In the genomic region with DNA sequence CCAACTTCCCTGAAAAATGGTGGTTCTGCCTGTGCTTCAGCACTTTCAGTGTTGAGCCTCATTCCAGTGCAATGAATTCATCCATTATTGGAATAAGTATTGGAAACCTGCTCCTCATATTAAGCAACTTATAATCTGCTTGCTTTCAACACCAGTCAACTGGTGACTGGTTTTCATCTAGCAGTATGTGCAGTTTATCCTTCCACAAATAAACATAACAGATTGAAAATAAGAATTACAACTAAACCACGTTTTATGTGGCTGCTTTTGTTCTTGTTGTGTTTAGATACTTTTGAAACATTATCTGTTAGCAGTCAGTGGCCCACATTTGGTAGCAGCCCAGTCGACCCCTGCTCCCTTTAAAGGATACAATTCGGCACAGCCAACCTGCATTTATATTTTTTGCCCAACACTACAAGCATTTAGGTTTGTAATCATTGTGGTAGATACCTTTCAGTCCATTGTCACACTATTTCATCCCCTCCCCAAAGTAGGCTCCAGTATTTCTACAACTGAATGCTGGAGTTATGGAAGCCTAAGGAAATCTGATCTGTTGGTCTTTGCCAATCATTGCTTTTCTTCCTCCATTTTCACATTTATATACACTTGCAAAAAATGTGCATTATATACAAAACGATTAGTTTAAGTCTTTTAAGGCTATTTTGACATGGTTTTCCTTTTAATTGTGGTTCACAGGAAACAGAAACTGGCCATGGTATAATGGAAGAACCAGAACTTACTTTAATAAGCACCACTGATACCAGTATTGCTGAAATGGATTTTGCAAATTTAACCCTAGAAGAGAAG, we compare ENCODE assay signal across 2 cellular contexts.
TF ChIP-seq lines count a peak whose summit lies in the region.

No MANE protein-coding gene starts in this region.

TF ChIP-seq in PFSK-1, 5 proteins besides CTCF, POLR2A, EP300 and RAD21:
- TF ChIP-seq, protein P1, sequence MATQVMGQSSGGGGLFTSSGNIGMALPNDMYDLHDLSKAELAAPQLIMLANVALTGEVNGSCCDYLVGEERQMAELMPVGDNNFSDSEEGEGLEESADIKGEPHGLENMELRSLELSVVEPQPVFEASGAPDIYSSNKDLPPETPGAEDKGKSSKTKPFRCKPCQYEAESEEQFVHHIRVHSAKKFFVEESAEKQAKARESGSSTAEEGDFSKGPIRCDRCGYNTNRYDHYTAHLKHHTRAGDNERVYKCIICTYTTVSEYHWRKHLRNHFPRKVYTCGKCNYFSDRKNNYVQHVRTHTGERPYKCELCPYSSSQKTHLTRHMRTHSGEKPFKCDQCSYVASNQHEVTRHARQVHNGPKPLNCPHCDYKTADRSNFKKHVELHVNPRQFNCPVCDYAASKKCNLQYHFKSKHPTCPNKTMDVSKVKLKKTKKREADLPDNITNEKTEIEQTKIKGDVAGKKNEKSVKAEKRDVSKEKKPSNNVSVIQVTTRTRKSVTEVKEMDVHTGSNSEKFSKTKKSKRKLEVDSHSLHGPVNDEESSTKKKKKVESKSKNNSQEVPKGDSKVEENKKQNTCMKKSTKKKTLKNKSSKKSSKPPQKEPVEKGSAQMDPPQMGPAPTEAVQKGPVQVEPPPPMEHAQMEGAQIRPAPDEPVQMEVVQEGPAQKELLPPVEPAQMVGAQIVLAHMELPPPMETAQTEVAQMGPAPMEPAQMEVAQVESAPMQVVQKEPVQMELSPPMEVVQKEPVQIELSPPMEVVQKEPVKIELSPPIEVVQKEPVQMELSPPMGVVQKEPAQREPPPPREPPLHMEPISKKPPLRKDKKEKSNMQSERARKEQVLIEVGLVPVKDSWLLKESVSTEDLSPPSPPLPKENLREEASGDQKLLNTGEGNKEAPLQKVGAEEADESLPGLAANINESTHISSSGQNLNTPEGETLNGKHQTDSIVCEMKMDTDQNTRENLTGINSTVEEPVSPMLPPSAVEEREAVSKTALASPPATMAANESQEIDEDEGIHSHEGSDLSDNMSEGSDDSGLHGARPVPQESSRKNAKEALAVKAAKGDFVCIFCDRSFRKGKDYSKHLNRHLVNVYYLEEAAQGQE (IDR thresholded peaks at IDR 0.05; ENCODE audit: insufficient read depth in 1 of 2, low read depth in 2 of 2, low read length in 2 of 2) = no peak
- no peak; the same call in 1 of the 2 replicates for TF ChIP-seq SIN3A (IDR thresholded peaks at IDR 0.05; ENCODE audit: borderline replicate concordance, insufficient read depth, low read length)
- peak; percentile 11 for TF ChIP-seq POLR2AphosphoS5 (IDR thresholded peaks at IDR 0.05; ENCODE audit: low read depth, low read length)
- TF ChIP-seq FOXP2 (optimal IDR thresholded peaks at IDR 0.05; ENCODE audit: borderline replicate concordance, extremely low read depth, extremely low read length, insufficient read depth) = no peak
- TF ChIP-seq TAF1 (IDR thresholded peaks at IDR 0.05; ENCODE audit: borderline replicate concordance, insufficient read depth, low read length) = peak; percentile 40; the same call in 1 of the 2 replicates

TF ChIP-seq in H1, 55 proteins besides CTCF, POLR2A, EP300 and RAD21:
- TF ChIP-seq, protein P2, sequence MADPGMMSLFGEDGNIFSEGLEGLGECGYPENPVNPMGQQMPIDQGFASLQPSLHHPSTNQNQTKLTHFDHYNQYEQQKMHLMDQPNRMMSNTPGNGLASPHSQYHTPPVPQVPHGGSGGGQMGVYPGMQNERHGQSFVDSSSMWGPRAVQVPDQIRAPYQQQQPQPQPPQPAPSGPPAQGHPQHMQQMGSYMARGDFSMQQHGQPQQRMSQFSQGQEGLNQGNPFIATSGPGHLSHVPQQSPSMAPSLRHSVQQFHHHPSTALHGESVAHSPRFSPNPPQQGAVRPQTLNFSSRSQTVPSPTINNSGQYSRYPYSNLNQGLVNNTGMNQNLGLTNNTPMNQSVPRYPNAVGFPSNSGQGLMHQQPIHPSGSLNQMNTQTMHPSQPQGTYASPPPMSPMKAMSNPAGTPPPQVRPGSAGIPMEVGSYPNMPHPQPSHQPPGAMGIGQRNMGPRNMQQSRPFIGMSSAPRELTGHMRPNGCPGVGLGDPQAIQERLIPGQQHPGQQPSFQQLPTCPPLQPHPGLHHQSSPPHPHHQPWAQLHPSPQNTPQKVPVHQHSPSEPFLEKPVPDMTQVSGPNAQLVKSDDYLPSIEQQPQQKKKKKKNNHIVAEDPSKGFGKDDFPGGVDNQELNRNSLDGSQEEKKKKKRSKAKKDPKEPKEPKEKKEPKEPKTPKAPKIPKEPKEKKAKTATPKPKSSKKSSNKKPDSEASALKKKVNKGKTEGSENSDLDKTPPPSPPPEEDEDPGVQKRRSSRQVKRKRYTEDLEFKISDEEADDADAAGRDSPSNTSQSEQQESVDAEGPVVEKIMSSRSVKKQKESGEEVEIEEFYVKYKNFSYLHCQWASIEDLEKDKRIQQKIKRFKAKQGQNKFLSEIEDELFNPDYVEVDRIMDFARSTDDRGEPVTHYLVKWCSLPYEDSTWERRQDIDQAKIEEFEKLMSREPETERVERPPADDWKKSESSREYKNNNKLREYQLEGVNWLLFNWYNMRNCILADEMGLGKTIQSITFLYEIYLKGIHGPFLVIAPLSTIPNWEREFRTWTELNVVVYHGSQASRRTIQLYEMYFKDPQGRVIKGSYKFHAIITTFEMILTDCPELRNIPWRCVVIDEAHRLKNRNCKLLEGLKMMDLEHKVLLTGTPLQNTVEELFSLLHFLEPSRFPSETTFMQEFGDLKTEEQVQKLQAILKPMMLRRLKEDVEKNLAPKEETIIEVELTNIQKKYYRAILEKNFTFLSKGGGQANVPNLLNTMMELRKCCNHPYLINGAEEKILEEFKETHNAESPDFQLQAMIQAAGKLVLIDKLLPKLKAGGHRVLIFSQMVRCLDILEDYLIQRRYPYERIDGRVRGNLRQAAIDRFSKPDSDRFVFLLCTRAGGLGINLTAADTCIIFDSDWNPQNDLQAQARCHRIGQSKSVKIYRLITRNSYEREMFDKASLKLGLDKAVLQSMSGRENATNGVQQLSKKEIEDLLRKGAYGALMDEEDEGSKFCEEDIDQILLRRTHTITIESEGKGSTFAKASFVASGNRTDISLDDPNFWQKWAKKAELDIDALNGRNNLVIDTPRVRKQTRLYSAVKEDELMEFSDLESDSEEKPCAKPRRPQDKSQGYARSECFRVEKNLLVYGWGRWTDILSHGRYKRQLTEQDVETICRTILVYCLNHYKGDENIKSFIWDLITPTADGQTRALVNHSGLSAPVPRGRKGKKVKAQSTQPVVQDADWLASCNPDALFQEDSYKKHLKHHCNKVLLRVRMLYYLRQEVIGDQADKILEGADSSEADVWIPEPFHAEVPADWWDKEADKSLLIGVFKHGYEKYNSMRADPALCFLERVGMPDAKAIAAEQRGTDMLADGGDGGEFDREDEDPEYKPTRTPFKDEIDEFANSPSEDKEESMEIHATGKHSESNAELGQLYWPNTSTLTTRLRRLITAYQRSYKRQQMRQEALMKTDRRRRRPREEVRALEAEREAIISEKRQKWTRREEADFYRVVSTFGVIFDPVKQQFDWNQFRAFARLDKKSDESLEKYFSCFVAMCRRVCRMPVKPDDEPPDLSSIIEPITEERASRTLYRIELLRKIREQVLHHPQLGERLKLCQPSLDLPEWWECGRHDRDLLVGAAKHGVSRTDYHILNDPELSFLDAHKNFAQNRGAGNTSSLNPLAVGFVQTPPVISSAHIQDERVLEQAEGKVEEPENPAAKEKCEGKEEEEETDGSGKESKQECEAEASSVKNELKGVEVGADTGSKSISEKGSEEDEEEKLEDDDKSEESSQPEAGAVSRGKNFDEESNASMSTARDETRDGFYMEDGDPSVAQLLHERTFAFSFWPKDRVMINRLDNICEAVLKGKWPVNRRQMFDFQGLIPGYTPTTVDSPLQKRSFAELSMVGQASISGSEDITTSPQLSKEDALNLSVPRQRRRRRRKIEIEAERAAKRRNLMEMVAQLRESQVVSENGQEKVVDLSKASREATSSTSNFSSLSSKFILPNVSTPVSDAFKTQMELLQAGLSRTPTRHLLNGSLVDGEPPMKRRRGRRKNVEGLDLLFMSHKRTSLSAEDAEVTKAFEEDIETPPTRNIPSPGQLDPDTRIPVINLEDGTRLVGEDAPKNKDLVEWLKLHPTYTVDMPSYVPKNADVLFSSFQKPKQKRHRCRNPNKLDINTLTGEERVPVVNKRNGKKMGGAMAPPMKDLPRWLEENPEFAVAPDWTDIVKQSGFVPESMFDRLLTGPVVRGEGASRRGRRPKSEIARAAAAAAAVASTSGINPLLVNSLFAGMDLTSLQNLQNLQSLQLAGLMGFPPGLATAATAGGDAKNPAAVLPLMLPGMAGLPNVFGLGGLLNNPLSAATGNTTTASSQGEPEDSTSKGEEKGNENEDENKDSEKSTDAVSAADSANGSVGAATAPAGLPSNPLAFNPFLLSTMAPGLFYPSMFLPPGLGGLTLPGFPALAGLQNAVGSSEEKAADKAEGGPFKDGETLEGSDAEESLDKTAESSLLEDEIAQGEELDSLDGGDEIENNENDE (IDR thresholded peaks at IDR 0.05; ENCODE audit: insufficient replicate concordance, low read length) = peak; percentile 57
- no peak for TF ChIP-seq TBP (IDR thresholded peaks at IDR 0.05; ENCODE audit: low read depth, low read length)
- TF ChIP-seq GTF2F1 (IDR thresholded peaks at IDR 0.05; ENCODE audit: borderline replicate concordance, low read depth, low read length) = no peak
- no peak for TF ChIP-seq HDAC6 (IDR thresholded peaks at IDR 0.05; ENCODE audit: low read depth, low read length)
- TF ChIP-seq BRCA1 (IDR thresholded peaks at IDR 0.05; ENCODE audit: low read depth, low read length) = no peak
- TF ChIP-seq POLR2AphosphoS5 (IDR thresholded peaks at IDR 0.05; ENCODE audit: low read depth, low read length) = peak; percentile 79
- no peak for TF ChIP-seq KDM1A (IDR thresholded peaks at IDR 0.05; ENCODE audit: borderline replicate concordance, low read length)
- TF ChIP-seq SIN3A (conservative IDR thresholded peaks at IDR 0.05 in 1 of 2, IDR thresholded peaks at IDR 0.05 in 1 of 2; ENCODE audit: low read depth in 1 of 2, low read length in 2 of 2) = no peak
- no peak for TF ChIP-seq TAF7 (optimal IDR thresholded peaks at IDR 0.05; ENCODE audit: borderline replicate concordance, low read depth, low read length)
- TF ChIP-seq SRF (IDR thresholded peaks at IDR 0.05; ENCODE audit: low read depth, low read length) = no peak
